ENCODE assay signal across 14 cellular contexts in the genomic region with DNA sequence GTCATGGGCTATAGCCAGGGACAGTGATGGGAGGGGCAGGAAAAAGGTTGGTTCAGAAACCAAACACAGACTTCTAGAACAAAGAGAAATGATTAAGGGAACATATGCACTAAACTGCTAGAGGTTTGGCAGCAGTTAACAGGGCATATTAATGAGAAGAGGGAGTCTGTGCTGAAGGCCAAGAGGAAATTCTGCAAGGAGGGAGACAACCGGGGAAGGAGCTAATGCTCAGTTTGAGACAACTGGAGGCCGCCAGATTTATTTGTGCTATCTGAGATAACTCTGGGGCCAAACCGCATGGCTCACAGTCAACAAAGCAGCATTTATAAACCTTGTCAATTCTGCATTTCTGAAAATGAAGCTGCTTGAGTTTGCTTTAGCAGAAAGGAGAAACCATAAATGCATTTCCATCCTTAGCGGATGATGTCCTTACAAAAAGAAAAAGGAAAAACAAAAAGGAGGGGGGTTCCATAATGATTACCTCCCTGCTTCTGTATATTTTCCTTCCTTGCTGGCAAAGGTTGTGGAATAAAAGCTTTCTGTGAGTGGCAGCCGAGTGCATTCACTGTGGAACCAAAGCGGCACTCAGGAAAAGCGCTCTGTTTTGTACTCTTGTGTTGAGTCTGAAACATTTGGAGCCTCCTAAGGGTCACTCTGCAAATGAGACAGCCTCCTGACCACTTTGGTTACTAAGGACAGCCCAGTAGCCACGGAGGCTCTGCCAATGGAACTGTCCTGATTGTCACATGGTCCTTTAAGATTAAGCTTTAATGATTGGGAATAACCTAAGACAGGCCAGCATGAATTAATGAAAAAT.
A peak's percentile ranks its signal among the peaks of the same experiment; 100 is the strongest.
DNase-seq lines count a peak whose midpoint lies in the region; ATAC-seq and TF ChIP-seq lines count a peak whose summit lies in the region.
"Had no signal": no experiment of that assay in that cellular context is flagged by ENCODE, and none has a peak within 500 bp of the region (broad histone marks: within the 10 kb centered on the region; RNA-seq: fewer than 3 reads in every experiment).

No MANE protein-coding gene starts in this region.

- no peaks in the 10 kb centered on the region for H3K27me3 ChIP-seq in right atrium auricular region
- H3K27me3 ChIP-seq in upper lobe of right lung, result no peaks in the 10 kb centered on the region
- H3K27me3 ChIP-seq: gastrocnemius medialis, SJCRH30 had no signal

- H3K27ac ChIP-seq in right atrium auricular region (no peak overlapping the region), upper lobe of right lung (no peak overlapping the region)
- H3K27ac ChIP-seq: gastrocnemius medialis, SJCRH30 had no signal

- no peak for DNase-seq in Right ventricle myocardium superior
- no peak for DNase-seq in right atrium auricular region (ENCODE audit: low spot score)
- peak; percentile 76 for DNase-seq in cerebellar cortex (ENCODE audit: low spot score)
- DNase-seq in left kidney (ENCODE audit: low read depth, low spot score), result peak; percentile 61
- no peak for DNase-seq in upper lobe of right lung
- no peak for DNase-seq in SW480 (ENCODE audit: low spot score)
- no peak for DNase-seq in GM03348 (ENCODE audit: low spot score)
- DNase-seq: activated CD4-positive, alpha-beta T cell treated with anti-CD3 and anti-CD28 coated beads for 36 hours; DMS79; gastrocnemius medialis; MM.1S; NCI-H510A treated with DMSO at 0.1 percent for 48 hours; SJCRH30 had no signal

- H3K4me1 ChIP-seq in right atrium auricular region (peaks cover 0 to 11% of the 10 kb centered on the region in 2 donors), upper lobe of right lung (no peaks in the 10 kb centered on the region)

- H3K36me3 ChIP-seq in right atrium auricular region (no peaks in the 10 kb centered on the region), upper lobe of right lung (no peaks in the 10 kb centered on the region)
- H3K36me3 ChIP-seq: SJCRH30 had no signal

- peak; percentile 21 for ATAC-seq in Right ventricle myocardium superior (ENCODE audit: poor library complexity)
- ATAC-seq in upper lobe of right lung, result peak; percentile 33
- no peak for ATAC-seq in GM18519 (IDR thresholded peaks at IDR 0.05; ENCODE audit: low FRiP score, unreplicated experiment)
- ATAC-seq: activated CD4-positive, alpha-beta T cell treated with anti-CD3 and anti-CD28 coated beads for 36 hours; gastrocnemius medialis had no signal

- no peak for TF ChIP-seq CTCF in right atrium auricular region (IDR thresholded peaks at IDR 0.05)
- no peak for TF ChIP-seq CTCF in upper lobe of right lung (IDR thresholded peaks at IDR 0.05)

- intact Hi-C loops in Right ventricle myocardium superior (cut with DNase I), result no loop called here
- intact Hi-C loops in upper lobe of right lung (cut with DNase I), result no loop called here

- H3K4me3 ChIP-seq in right atrium auricular region, result no peak overlapping the region
- H3K4me3 ChIP-seq in upper lobe of right lung, result no peak overlapping the region
- H3K4me3 ChIP-seq: gastrocnemius medialis, SJCRH30 had no signal

- H3K9me3 ChIP-seq in right atrium auricular region, result no peaks in the 10 kb centered on the region
- H3K9me3 ChIP-seq in upper lobe of right lung, result no peaks in the 10 kb centered on the region
- H3K9me3 ChIP-seq: gastrocnemius medialis, SJCRH30 had no signal

Comparison
In these comparisons a context has a peak if more than half of its experiments do, and no peak if none do; other contexts are left out.
1. DNase-seq: peak in cerebellar cortex (single experiment) and left kidney (single experiment); none in Right ventricle myocardium superior (single experiment), right atrium auricular region (single experiment), upper lobe of right lung (single experiment), SW480 (single experiment) and GM03348 (single experiment).